Comparison of ENCODE assay signal across 20 cellular contexts in the genomic region with DNA sequence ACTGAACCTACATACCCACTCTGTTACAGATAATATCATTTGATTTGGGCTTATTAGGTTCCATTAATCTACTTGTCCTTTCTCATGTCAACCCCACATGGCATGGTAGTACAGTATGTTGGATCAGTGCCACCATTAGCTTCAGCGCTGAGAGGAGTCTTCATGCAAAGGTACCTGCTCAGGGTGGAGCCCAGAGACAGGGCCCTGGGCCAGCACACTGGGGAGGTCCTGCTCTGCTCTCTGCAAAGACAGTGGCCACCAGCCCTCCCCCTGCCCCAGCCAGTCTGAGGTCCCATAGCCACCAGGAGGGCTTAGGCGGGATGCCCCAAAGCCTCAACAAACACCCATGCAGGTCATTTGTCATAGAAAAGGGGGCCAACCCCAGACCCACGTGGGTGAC.
DNase-seq lines count a peak whose midpoint lies in the region; ATAC-seq and TF ChIP-seq lines count a peak whose summit lies in the region.
"Had no signal": no experiment of that assay in that cellular context is flagged by ENCODE, and none has a peak within 500 bp of the region (broad histone marks: within the 10 kb centered on the region; RNA-seq: fewer than 3 reads in every experiment).

No MANE protein-coding gene starts in this region.

- H3F3A ChIP-seq in SK-N-SH (replicated peaks; ENCODE audit: insufficient read depth), result no peaks in the 10 kb centered on the region

- H3K27ac Mint-ChIP-seq in activated T-cell treated with anti-CD3 and anti-CD28 coated beads, Interleukin-2, amount 50 U/mL, for 24 hours, result peak overlapping the region; percentile 18
- peak overlapping the region; percentile 93 for H3K27ac Mint-ChIP-seq in T-helper 17 cell

- 100% methylated on average over 1 of the region's 3 CpGs; no CpG with 5 or more reads in 1 of the 2 donors for WGBS in gastroesophageal sphincter (ENCODE audit: low coverage in 1 of 2), 2 donors
- 80% methylated on average over 1 of the region's 3 CpGs for WGBS in SK-N-SH (ENCODE audit: low lambda C conversion rate)

- peak overlapping the region in 3 of 4 donors; percentile 88 to 92 (median 91) for H3K27ac ChIP-seq in gastroesophageal sphincter
- no peak overlapping the region for H3K27ac ChIP-seq in upper lobe of right lung
- no peak overlapping the region for H3K27ac ChIP-seq in SK-N-SH (ENCODE audit: low read depth in 2 of 2, low read length in 1 of 2)
- H3K27ac ChIP-seq: KMS-11 had no signal

- H3K9me3 Mint-ChIP-seq in activated T-cell treated with anti-CD3 and anti-CD28 coated beads, Interleukin-2, amount 50 U/mL, for 24 hours, result no peaks in the 10 kb centered on the region
- H3K9me3 Mint-ChIP-seq: CD4-positive, alpha-beta memory T cell had no signal

- CTCF ChIA-PET in SK-N-SH (lab: Yijun Ruan, JAX), result no interaction called here

- H3K4me3 Mint-ChIP-seq in activated T-cell treated with anti-CD3 and anti-CD28 coated beads, Interleukin-2, amount 50 U/mL, for 24 hours, result no peak overlapping the region
- no peak overlapping the region for H3K4me3 Mint-ChIP-seq in T-helper 17 cell

- TF ChIP-seq RAD21 in SK-N-SH (IDR thresholded peaks at IDR 0.05; ENCODE audit: low read length), result no peak

- TF ChIP-seq EP300 in gastroesophageal sphincter (IDR thresholded peaks at IDR 0.05) (no peak), SK-N-SH (IDR thresholded peaks at IDR 0.05; ENCODE audit: borderline replicate concordance in 1 of 2, low read depth in 1 of 2, low read length in 1 of 2) (no peak)

- H3K9me3 ChIP-seq in T-helper 17 cell (ENCODE audit: control insufficient read depth, low read length, poor library complexity, severe bottlenecking) (no peaks in the 10 kb centered on the region), gastroesophageal sphincter (no peaks in the 10 kb centered on the region), upper lobe of right lung (no peaks in the 10 kb centered on the region), SK-N-SH (no peaks in the 10 kb centered on the region)
- H3K9me3 ChIP-seq: MG63 had no signal

- peaks cover 18% of the 10 kb centered on the region for H3K36me3 Mint-ChIP-seq in activated T-cell treated with anti-CD3 and anti-CD28 coated beads, Interleukin-2, amount 50 U/mL, for 24 hours (ENCODE audit: low read depth)
- peaks cover 3% of the 10 kb centered on the region for H3K36me3 Mint-ChIP-seq in T-helper 17 cell (ENCODE audit: low read depth)

- no peak overlapping the region for H3K4me3 ChIP-seq in gastroesophageal sphincter
- H3K4me3 ChIP-seq in upper lobe of right lung, result no peak overlapping the region
- no peak overlapping the region for H3K4me3 ChIP-seq in SK-N-SH (ENCODE audit: low read depth in 2 of 2, low read length in 1 of 2)
- H3K4me3 ChIP-seq: MG63 had no signal

- peaks cover 89% of the 10 kb centered on the region for H3K4me1 Mint-ChIP-seq in activated T-cell treated with anti-CD3 and anti-CD28 coated beads, Interleukin-2, amount 50 U/mL, for 24 hours (ENCODE audit: low read depth)
- H3K4me1 Mint-ChIP-seq in T-helper 17 cell, result peaks cover 41% of the 10 kb centered on the region

- H3K36me3 ChIP-seq in gastroesophageal sphincter (no peaks in the 10 kb centered on the region), upper lobe of right lung (no peaks in the 10 kb centered on the region), SK-N-SH (replicated peaks in 1 of 2; ENCODE audit: control insufficient read depth in 1 of 2, insufficient read depth in 2 of 2, low read length in 1 of 2) (no peaks in the 10 kb centered on the region)
- H3K36me3 ChIP-seq: MG63 had no signal

- ATAC-seq in T-helper 17 cell (no peak), gastroesophageal sphincter (no peak), upper lobe of right lung (no peak), GM19395 (IDR thresholded peaks at IDR 0.05; ENCODE audit: unreplicated experiment) (no peak), HG02840 (IDR thresholded peaks at IDR 0.05; ENCODE audit: low FRiP score, unreplicated experiment) (no peak)
- ATAC-seq: SK-N-SH treated with all-trans-retinoic acid at 6 μM for 48 hours had no signal

- POLR2A ChIA-PET in SK-N-SH (lab: Yijun Ruan, JAX), result no interaction called here

- H3K27me3 ChIP-seq in gastroesophageal sphincter, result no peaks in the 10 kb centered on the region
- H3K27me3 ChIP-seq in upper lobe of right lung, result no peaks in the 10 kb centered on the region
- no peaks in the 10 kb centered on the region for H3K27me3 ChIP-seq in SK-N-SH (ENCODE audit: insufficient read depth)
- H3K27me3 ChIP-seq: MG63 had no signal

- H3K79me2 ChIP-seq in SK-N-SH (ENCODE audit: insufficient read depth), result no peaks in the 10 kb centered on the region

- no peaks in the 10 kb centered on the region for H3K9me2 ChIP-seq in SK-N-SH

- no peak overlapping the region for H3K9ac ChIP-seq in SK-N-SH
- H3K9ac ChIP-seq: KMS-11 had no signal

- no peak for TF ChIP-seq CTCF in gastroesophageal sphincter (IDR thresholded peaks at IDR 0.05)
- TF ChIP-seq CTCF in upper lobe of right lung (IDR thresholded peaks at IDR 0.05), result no peak
- TF ChIP-seq CTCF in SK-N-SH (IDR thresholded peaks at IDR 0.05), result no peak

- H2AFZ ChIP-seq in SK-N-SH (ENCODE audit: low read depth), result no peak overlapping the region

- no peak for DNase-seq in activated T-cell treated with anti-CD3 and anti-CD28 coated beads, Interleukin-2, amount 50 U/mL, for 24 hours
- DNase-seq in activated T-cell treated with anti-CD3 and anti-CD28 coated beads for 4 hours, result no peak
- DNase-seq in T-helper 17 cell, result no peak
- peak; percentile 40 for DNase-seq in upper lobe of right lung
- no peak for DNase-seq in SK-N-SH
- DNase-seq: AML-193; CD4-positive, alpha-beta memory T cell; DMS79 treated with DMSO at 0.1 percent for 48 hours; MG63; NCI-H1092 treated with DMSO at 0.1 percent for 48 hours; NCI-H1694 treated with DMSO at 0.1 percent for 48 hours; NCI-H2171; NCI-H446 treated with DMSO at 0.1 percent for 48 hours; NCI-H774; Right ventricle myocardium superior had no signal

- H3K4me1 ChIP-seq in gastroesophageal sphincter, result peaks cover 14 to 95% (median 25%) of the 10 kb centered on the region in 3 donors
- H3K4me1 ChIP-seq in upper lobe of right lung, result peaks cover 16% of the 10 kb centered on the region
- H3K4me1 ChIP-seq in SK-N-SH (ENCODE audit: control insufficient read depth in 1 of 2, insufficient read depth in 2 of 2, low read depth in 1 of 2, low read length in 1 of 2), result peaks cover 0 to 4% of the 10 kb centered on the region in 2 experiments; a peak in 1 of 4 replicates

- no peak overlapping the region for H3K4me2 ChIP-seq in SK-N-SH
- H3K4me2 ChIP-seq: KMS-11 had no signal

- no peak for TF ChIP-seq POLR2A in gastroesophageal sphincter (IDR thresholded peaks at IDR 0.05)

- H3K27me3 Mint-ChIP-seq in activated T-cell treated with anti-CD3 and anti-CD28 coated beads, Interleukin-2, amount 50 U/mL, for 24 hours, result no peaks in the 10 kb centered on the region
- H3K27me3 Mint-ChIP-seq in T-helper 17 cell, result no peaks in the 10 kb centered on the region
- H3K27me3 Mint-ChIP-seq: CD4-positive, alpha-beta memory T cell had no signal

- intact Hi-C loops in upper lobe of right lung (cut with DNase I), result no loop called here

- H4K20me1 ChIP-seq in SK-N-SH (ENCODE audit: insufficient read depth), result no peaks in the 10 kb centered on the region

TF ChIP-seq in SK-N-SH, 30 proteins besides CTCF, POLR2A, EP300 and RAD21:
- TF ChIP-seq CHD2 (IDR thresholded peaks at IDR 0.05; ENCODE audit: low read length, partially characterized antibody) (no peak), TCF12 (IDR thresholded peaks at IDR 0.05) (no peak), RFX5 (IDR thresholded peaks at IDR 0.05; ENCODE audit: low read length) (no peak)
- TF ChIP-seq, protein P1, sequence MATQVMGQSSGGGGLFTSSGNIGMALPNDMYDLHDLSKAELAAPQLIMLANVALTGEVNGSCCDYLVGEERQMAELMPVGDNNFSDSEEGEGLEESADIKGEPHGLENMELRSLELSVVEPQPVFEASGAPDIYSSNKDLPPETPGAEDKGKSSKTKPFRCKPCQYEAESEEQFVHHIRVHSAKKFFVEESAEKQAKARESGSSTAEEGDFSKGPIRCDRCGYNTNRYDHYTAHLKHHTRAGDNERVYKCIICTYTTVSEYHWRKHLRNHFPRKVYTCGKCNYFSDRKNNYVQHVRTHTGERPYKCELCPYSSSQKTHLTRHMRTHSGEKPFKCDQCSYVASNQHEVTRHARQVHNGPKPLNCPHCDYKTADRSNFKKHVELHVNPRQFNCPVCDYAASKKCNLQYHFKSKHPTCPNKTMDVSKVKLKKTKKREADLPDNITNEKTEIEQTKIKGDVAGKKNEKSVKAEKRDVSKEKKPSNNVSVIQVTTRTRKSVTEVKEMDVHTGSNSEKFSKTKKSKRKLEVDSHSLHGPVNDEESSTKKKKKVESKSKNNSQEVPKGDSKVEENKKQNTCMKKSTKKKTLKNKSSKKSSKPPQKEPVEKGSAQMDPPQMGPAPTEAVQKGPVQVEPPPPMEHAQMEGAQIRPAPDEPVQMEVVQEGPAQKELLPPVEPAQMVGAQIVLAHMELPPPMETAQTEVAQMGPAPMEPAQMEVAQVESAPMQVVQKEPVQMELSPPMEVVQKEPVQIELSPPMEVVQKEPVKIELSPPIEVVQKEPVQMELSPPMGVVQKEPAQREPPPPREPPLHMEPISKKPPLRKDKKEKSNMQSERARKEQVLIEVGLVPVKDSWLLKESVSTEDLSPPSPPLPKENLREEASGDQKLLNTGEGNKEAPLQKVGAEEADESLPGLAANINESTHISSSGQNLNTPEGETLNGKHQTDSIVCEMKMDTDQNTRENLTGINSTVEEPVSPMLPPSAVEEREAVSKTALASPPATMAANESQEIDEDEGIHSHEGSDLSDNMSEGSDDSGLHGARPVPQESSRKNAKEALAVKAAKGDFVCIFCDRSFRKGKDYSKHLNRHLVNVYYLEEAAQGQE (IDR thresholded peaks at IDR 0.05; ENCODE audit: low read depth, low read length), result no peak

Comparison
In these comparisons a context has a peak if more than half of its experiments do, and no peak if none do; other contexts are left out.
1. H3K27ac ChIP-seq: peak in gastroesophageal sphincter (3 of 4); none in upper lobe of right lung (single experiment) and SK-N-SH (0 of 2).